Comparison of ENCODE assay signal across 8 cellular contexts in the genomic region with DNA sequence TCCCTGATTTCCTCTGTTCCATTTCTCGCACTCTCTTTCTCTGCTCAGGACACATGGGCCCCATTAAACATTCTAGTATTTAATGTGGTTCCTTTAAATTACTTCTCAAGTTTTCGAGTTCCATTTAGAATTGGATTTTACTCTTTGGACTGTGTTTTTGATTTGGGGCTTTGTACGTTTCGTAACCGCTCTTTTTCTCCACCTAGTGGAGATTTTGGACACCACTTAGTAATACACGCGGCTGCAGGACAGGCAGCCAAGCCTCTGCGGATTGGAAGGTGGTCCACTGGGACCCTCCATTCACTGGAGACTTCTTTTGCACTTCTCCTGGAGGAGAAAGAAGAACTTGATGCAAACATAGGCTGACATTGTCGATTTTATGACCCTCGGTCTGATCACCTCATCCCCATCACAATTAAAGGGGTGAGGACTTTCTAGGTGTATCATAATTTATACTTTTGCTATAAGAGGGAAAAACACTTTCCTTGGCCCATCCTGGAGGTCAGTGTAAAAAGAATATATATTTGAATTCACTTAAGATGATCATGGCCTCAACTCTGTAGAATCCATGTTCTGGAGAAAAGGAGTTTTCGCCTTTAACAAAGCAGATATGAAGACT.
A peak's percentile ranks its signal among the peaks of the same experiment; 100 is the strongest.
DNase-seq lines count a peak whose midpoint lies in the region; ATAC-seq, FAIRE-seq and TF ChIP-seq lines count a peak whose summit lies in the region.

No MANE protein-coding gene starts in this region.

- H3K4me1 Mint-ChIP-seq in activated naive CD4-positive, alpha-beta T cell treated with anti-CD3 and anti-CD28 coated beads for 36 hours (ENCODE audit: low read depth) = peaks cover 19% of the 10 kb centered on the region

- no peaks in the 10 kb centered on the region for H3K36me3 ChIP-seq in bronchial epithelial cell (ENCODE audit: control insufficient read depth, insufficient read depth, low read length)
- H3K36me3 ChIP-seq in kidney (ENCODE audit: control insufficient read depth in 1 of 2, insufficient read depth in 2 of 2, low read length in 2 of 2) = no peaks in the 10 kb centered on the region
- H3K36me3 ChIP-seq in tibial artery = no peaks in the 10 kb centered on the region

- H3K9me3 Mint-ChIP-seq in activated naive CD4-positive, alpha-beta T cell treated with anti-CD3 and anti-CD28 coated beads for 36 hours = no peaks in the 10 kb centered on the region

- H3K27me3 ChIP-seq in bronchial epithelial cell (ENCODE audit: control insufficient read depth, insufficient read depth, low read length) = no peaks in the 10 kb centered on the region
- peaks cover 0 to 41% of the 10 kb centered on the region in 2 donors for H3K27me3 ChIP-seq in tibial artery

- peaks cover 33% of the 10 kb centered on the region for H3K27me3 Mint-ChIP-seq in activated naive CD4-positive, alpha-beta T cell treated with anti-CD3 and anti-CD28 coated beads for 36 hours (ENCODE audit: low read depth)

- peak overlapping the region; percentile 21 for H3K4me3 ChIP-seq in bronchial epithelial cell (ENCODE audit: low read depth, low read length)
- peak overlapping the region; percentile 49 to 53 for H3K4me3 ChIP-seq in kidney (ENCODE audit: low read length in 2 of 2)
- peak overlapping the region in 1 of 2 donors; percentile 4 for H3K4me3 ChIP-seq in tibial artery

- FAIRE-seq in bronchial epithelial cell (lab: Jason Lieb, UNC) (no peak), kidney (lab: Jason Lieb, UNC) (no peak)

- CTCF ChIA-PET in activated naive CD4-positive, alpha-beta T cell treated with anti-CD3 and anti-CD28 coated beads for 36 hours (lab: Charles Lee) = interaction anchor here (0.6 to 2.5 kb wide), 15 partner anchors 8 to 179 kb away, joined by 3 to 13 read pairs (median 4); no protein-coding TSS in a partner anchor

- peak overlapping the region; percentile 69 for H3K4me3 Mint-ChIP-seq in activated naive CD4-positive, alpha-beta T cell treated with anti-CD3 and anti-CD28 coated beads for 36 hours

- H3K4me1 ChIP-seq in kidney (ENCODE audit: control insufficient read depth in 1 of 2, insufficient read depth in 1 of 2, low read depth in 1 of 2, low read length in 2 of 2) = no peaks in the 10 kb centered on the region
- peaks cover 0 to 11% (median 7%) of the 10 kb centered on the region in 4 donors for H3K4me1 ChIP-seq in tibial artery

- no peak for DNase-seq in activated naive CD4-positive, alpha-beta T cell treated with anti-CD3 and anti-CD28 coated beads for 36 hours
- no peak for DNase-seq in activated naive CD4-positive, alpha-beta T cell (lab: John Stamatoyannopoulos, UW)
- DNase-seq in NCI-H1694 (lab: John Stamatoyannopoulos, UW) = peak; percentile 64
- peak; percentile 44 for DNase-seq in bronchial epithelial cell (ENCODE audit: low read depth)
- DNase-seq in kidney = no peak
- no peak for DNase-seq in tibial artery

- intact Hi-C loops in activated naive CD4-positive, alpha-beta T cell treated with anti-CD3 and anti-CD28 coated beads for 36 hours (cut with micrococcal nuclease) = loop anchor here (1.0 to 5.0 kb wide), 6 partner anchors 24 to 180 kb away; no protein-coding TSS in a partner anchor
- intact Hi-C loops in kidney (cut with DNase I) (no loop called here), tibial artery (cut with DNase I; ENCODE audit: low total_unique reads) (no loop called here)

- TF ChIP-seq CTCF in bronchial epithelial cell (IDR thresholded peaks at IDR 0.05; ENCODE audit: insufficient read depth, low read length, severe bottlenecking) (peak; percentile 63), kidney (IDR thresholded peaks at IDR 0.05; ENCODE audit: borderline replicate concordance, extremely low read depth, insufficient read depth) (peak; percentile 56), tibial artery (IDR thresholded peaks at IDR 0.05) (peak; percentile 36 to 39)

- ATAC-seq in HG03342 (IDR thresholded peaks at IDR 0.05; ENCODE audit: unreplicated experiment) (no peak), GM21515 (IDR thresholded peaks at IDR 0.05; ENCODE audit: unreplicated experiment) (no peak)

- H3K27ac Mint-ChIP-seq in activated naive CD4-positive, alpha-beta T cell treated with anti-CD3 and anti-CD28 coated beads for 36 hours = no peak overlapping the region

- H3K9me3 ChIP-seq in kidney (ENCODE audit: control insufficient read depth in 1 of 2, low read length in 2 of 2) (no peaks in the 10 kb centered on the region), tibial artery (no peaks in the 10 kb centered on the region)

- no peaks in the 10 kb centered on the region for H3K36me3 Mint-ChIP-seq in activated naive CD4-positive, alpha-beta T cell treated with anti-CD3 and anti-CD28 coated beads for 36 hours (ENCODE audit: low read depth)

- no peak overlapping the region for H3K27ac ChIP-seq in kidney (ENCODE audit: low read depth in 2 of 2, low read length in 2 of 2)
- H3K27ac ChIP-seq in tibial artery = no peak overlapping the region

- no peak overlapping the region for H3K9ac ChIP-seq in kidney (ENCODE audit: low read length in 2 of 2)

Comparison
In these comparisons a context has a peak if more than half of its experiments do, and no peak if none do; other contexts are left out.
1. DNase-seq: peak in NCI-H1694 (single experiment) and bronchial epithelial cell (single experiment); none in activated naive CD4-positive, alpha-beta T cell treated with anti-CD3 and anti-CD28 coated beads for 36 hours (single experiment), activated naive CD4-positive, alpha-beta T cell (0 of 4), kidney (single experiment) and tibial artery (0 of 2).
2. Peak in every context shown above with its lines, with median percentiles within 50 percentile points of each other: CTCF ChIP-seq.